Comparison of ENCODE assay signal across 9 cellular contexts in genomic region chr17:41667280-41668008, GRCh38. TPM values are rescaled to one million over a fixed set of nuclear protein-coding genes. Genes with fewer than 3 reads are reported as not detected.
DNase-seq lines count a peak whose midpoint lies in the region; ATAC-seq and TF ChIP-seq lines count a peak whose summit lies in the region.
"Had no signal": no experiment of that assay in that cellular context is flagged by ENCODE, and none has a peak within 500 bp of the region (broad histone marks: within the 10 kb centered on the region; RNA-seq: fewer than 3 reads in every experiment).

No MANE protein-coding gene starts in this region.

- H3K9me3 Mint-ChIP-seq in endothelial cell (ENCODE audit: unreplicated experiment) = no peaks in the 10 kb centered on the region

- H3K4me1 Mint-ChIP-seq in endothelial cell (ENCODE audit: unreplicated experiment) = peaks cover 3% of the 10 kb centered on the region

- DNase-seq in SHP77 (lab: John Stamatoyannopoulos, UW) = peak; percentile 52 to 61
- no peak for DNase-seq in SHP77 treated with DMSO at 0.1 percent for 48 hours (lab: John Stamatoyannopoulos, UW)
- no peak for DNase-seq in endothelial cell (ENCODE audit: low spot score)
- no peak for DNase-seq in NCI-H146 (lab: John Stamatoyannopoulos, UW)

- peak overlapping the region; percentile 34 for H3K4me3 Mint-ChIP-seq in endothelial cell (ENCODE audit: unreplicated experiment)

- H3K36me3 ChIP-seq in OCI-LY1 (ENCODE audit: insufficient read depth, low read length) (no peaks in the 10 kb centered on the region), skeletal muscle tissue (ENCODE audit: control insufficient read depth in 3 of 3, insufficient read depth in 3 of 3, low read length in 3 of 3) (no peaks in the 10 kb centered on the region)

- H2AFZ ChIP-seq in OCI-LY1 (ENCODE audit: low read length) = peak overlapping the region; percentile 24; the same call in 1 of the 2 replicates

- H4K20me1 ChIP-seq in OCI-LY1 (ENCODE audit: insufficient read depth, low read length) = no peaks in the 10 kb centered on the region

- TF ChIP-seq CTCF in OCI-LY1 (IDR thresholded peaks at IDR 0.05; ENCODE audit: low read length) (no peak), endothelial cell (IDR thresholded peaks at IDR 0.05; ENCODE audit: unreplicated experiment) (peak; percentile 25)

- H3K27ac ChIP-seq in OCI-LY1 (ENCODE audit: low read depth, low read length, poor library complexity, severe bottlenecking) (no peak overlapping the region), skeletal muscle tissue (ENCODE audit: low read depth, low read length) (peak overlapping the region; percentile 49)

- peak overlapping the region; percentile 61 for H3K4me2 ChIP-seq in OCI-LY1 (ENCODE audit: low read length)

- H3K9me2 ChIP-seq in OCI-LY1 (ENCODE audit: low read depth, low read length) = no peaks in the 10 kb centered on the region

- no peaks in the 10 kb centered on the region for H3F3A ChIP-seq in OCI-LY1 (ENCODE audit: insufficient read depth, low read length)

- no peaks in the 10 kb centered on the region for H3K36me3 Mint-ChIP-seq in endothelial cell (ENCODE audit: low read depth, unreplicated experiment)

- peak overlapping the region; percentile 32; the same call in 1 of the 2 replicates for H3K9ac ChIP-seq in OCI-LY1 (ENCODE audit: low read length)
- H3K9ac ChIP-seq in skeletal muscle tissue (ENCODE audit: low read depth in 1 of 3, low read length in 3 of 3) = peak overlapping the region; percentile 61 to 76 (median 61)

- H3K9me3 ChIP-seq in OCI-LY1 (ENCODE audit: low read length) = no peaks in the 10 kb centered on the region
- no peaks in the 10 kb centered on the region for H3K9me3 ChIP-seq in skeletal muscle tissue (ENCODE audit: control insufficient read depth in 3 of 3, low read length in 3 of 3)

- no peak for ATAC-seq in HG03135 (IDR thresholded peaks at IDR 0.05; ENCODE audit: unreplicated experiment)
- ATAC-seq in GM19467 (IDR thresholded peaks at IDR 0.05; ENCODE audit: unreplicated experiment) = no peak

- H3K4me3 ChIP-seq in OCI-LY1 (ENCODE audit: low read depth, low read length, poor library complexity, severe bottlenecking) (peak overlapping the region; percentile 54), skeletal muscle tissue (ENCODE audit: low read length in 3 of 3) (peak overlapping the region in 2 of 3 donors; percentile 64 to 81)

- H3K27ac Mint-ChIP-seq in endothelial cell (ENCODE audit: unreplicated experiment) = no peak overlapping the region

- H3K4me1 ChIP-seq in OCI-LY1 (ENCODE audit: insufficient read depth, low read length, severe bottlenecking) = peaks cover 23% of the 10 kb centered on the region
- H3K4me1 ChIP-seq in skeletal muscle tissue (ENCODE audit: control insufficient read depth in 3 of 3, insufficient read depth in 3 of 3, low read length in 3 of 3) = peaks cover 8 to 19% (median 18%) of the 10 kb centered on the region in 3 donors

- no peaks in the 10 kb centered on the region for H3K27me3 ChIP-seq in OCI-LY1 (ENCODE audit: insufficient read depth, low read length)
- H3K27me3 ChIP-seq in skeletal muscle tissue (ENCODE audit: control insufficient read depth in 3 of 3, insufficient read depth in 3 of 3, low read length in 3 of 3) = no peaks in the 10 kb centered on the region

- peaks cover 6% of the 10 kb centered on the region for H3K27me3 Mint-ChIP-seq in endothelial cell (ENCODE audit: unreplicated experiment)

- H3K79me2 ChIP-seq in OCI-LY1 (ENCODE audit: insufficient read depth, low read length) = no peaks in the 10 kb centered on the region

RNA-seq across cellular contexts. Expression of gene EIF1, which starts 21.2 kb away (rescaled TPM):
- 569 TPM for total RNA-seq in endothelial cell (ENCODE audit: unreplicated experiment)
- 100 TPM for total RNA-seq in skeletal muscle tissue

RNA-seq across cellular contexts. Expression of gene KRT17, which starts 43.1 kb away (rescaled TPM):
- total RNA-seq in endothelial cell (ENCODE audit: unreplicated experiment) = not detected
- 2.1 TPM for total RNA-seq in skeletal muscle tissue
- total RNA-seq: mesenteric fat pad had no signal

RNA-seq across cellular contexts. Expression of gene GAST, which starts 44.7 kb away (rescaled TPM):
- total RNA-seq in endothelial cell (ENCODE audit: unreplicated experiment) = not detected
- total RNA-seq in skeletal muscle tissue = not detected
- total RNA-seq: mesenteric fat pad had no signal

RNA-seq across cellular contexts. Expression of gene KRT16, which starts 54.9 kb away (rescaled TPM):
- total RNA-seq in endothelial cell (ENCODE audit: unreplicated experiment) = not detected
- 0.52 TPM for total RNA-seq in skeletal muscle tissue

Comparison
In these comparisons a context has a peak if more than half of its experiments do, and no peak if none do; other contexts are left out.
1. DNase-seq: peak in SHP77 (2 of 2); none in SHP77 treated with DMSO at 0.1 percent for 48 hours (single experiment), endothelial cell (single experiment) and NCI-H146 (single experiment).